Comparison of ENCODE assay signal across 9 cellular contexts in genomic region chr3:115518100-115518852, GRCh38.
DNase-seq lines count a peak whose midpoint lies in the region; ATAC-seq, FAIRE-seq and TF ChIP-seq lines count a peak whose summit lies in the region.
"Had no signal": no experiment of that assay in that cellular context is flagged by ENCODE, and none has a peak within 500 bp of the region (broad histone marks: within the 10 kb centered on the region; RNA-seq: fewer than 3 reads in every experiment).

No MANE protein-coding gene starts in this region.

- intact Hi-C loops in right cardiac atrium (cut with DNase I) = no loop called here

- TF ChIP-seq CTCF in WERI-Rb-1 (IDR thresholded peaks at IDR 0.05; ENCODE audit: low read depth, low read length) = no peak
- no peak for TF ChIP-seq CTCF in D721Med (IDR thresholded peaks at IDR 0.05; ENCODE audit: insufficient read depth, missing control alignments)

- H3K36me3 ChIP-seq in WERI-Rb-1 = no peaks in the 10 kb centered on the region
- H3K36me3 ChIP-seq: esophagus squamous epithelium had no signal

- DNase-seq in HK-2 (ENCODE audit: unreplicated experiment) (peak; percentile 44), WERI-Rb-1 (peak; percentile 12), right cardiac atrium (peak; percentile 84 to 90 (median 89)), superior temporal gyrus (ENCODE audit: extremely low spot score) (peak; percentile 51), D721Med (ENCODE audit: insufficient read length, low spot score) (no peak)
- DNase-seq in activated CD8-positive, alpha-beta memory T cell treated with anti-CD3 and anti-CD28 coated beads, Interleukin-2, amount 50 U/mL, for 4 hours = no peak
- DNase-seq: esophagus squamous epithelium had no signal

- FAIRE-seq in D721Med (lab: Jason Lieb, UNC) = no peak

- H3K27ac ChIP-seq in WERI-Rb-1 (no peak overlapping the region), right cardiac atrium (ENCODE audit: low read length) (peak overlapping the region; percentile 1)
- H3K27ac ChIP-seq: esophagus squamous epithelium had no signal

- no peaks in the 10 kb centered on the region for H3K9me3 ChIP-seq in WERI-Rb-1 (ENCODE audit: severe bottlenecking)
- H3K9me3 ChIP-seq in right cardiac atrium (ENCODE audit: control insufficient read depth, low read length) = no peaks in the 10 kb centered on the region
- H3K9me3 ChIP-seq: esophagus squamous epithelium had no signal

- H3K4me1 ChIP-seq in right cardiac atrium (ENCODE audit: control insufficient read depth, insufficient read depth, low read length) = no peaks in the 10 kb centered on the region

- H3K4me3 ChIP-seq in WERI-Rb-1 (ENCODE audit: low read depth, low read length) = no peak overlapping the region
- H3K4me3 ChIP-seq in right cardiac atrium (ENCODE audit: low read length) = no peak overlapping the region
- H3K4me3 ChIP-seq: esophagus squamous epithelium had no signal

- 37% methylated on average over 4 of the region's 4 CpGs for WGBS in right cardiac atrium

- no peaks in the 10 kb centered on the region for H3K27me3 ChIP-seq in WERI-Rb-1 (ENCODE audit: insufficient read depth, low read depth, severe bottlenecking)
- H3K27me3 ChIP-seq in right cardiac atrium (ENCODE audit: control insufficient read depth, insufficient read depth) = no peaks in the 10 kb centered on the region
- H3K27me3 ChIP-seq: esophagus squamous epithelium had no signal

- peak; percentile 95 to 96 for ATAC-seq in right cardiac atrium
- no peak for ATAC-seq in GM21381 (IDR thresholded peaks at IDR 0.05; ENCODE audit: unreplicated experiment)
- no peak for ATAC-seq in HG03196 (IDR thresholded peaks at IDR 0.05; ENCODE audit: unreplicated experiment)

Comparison
In these comparisons a context has a peak if more than half of its experiments do, and no peak if none do; other contexts are left out.
1. DNase-seq: peak in HK-2 (single experiment), WERI-Rb-1 (single experiment), right cardiac atrium (3 of 3) and superior temporal gyrus (single experiment); none in activated CD8-positive, alpha-beta memory T cell treated with anti-CD3 and anti-CD28 coated beads, Interleukin-2, amount 50 U/mL, for 4 hours (single experiment) and D721Med (single experiment).
2. ATAC-seq: peak in right cardiac atrium (2 of 2); none in GM21381 (single experiment) and HG03196 (single experiment).